Comparison of ENCODE assay signal across 13 cellular contexts in the genomic region with DNA sequence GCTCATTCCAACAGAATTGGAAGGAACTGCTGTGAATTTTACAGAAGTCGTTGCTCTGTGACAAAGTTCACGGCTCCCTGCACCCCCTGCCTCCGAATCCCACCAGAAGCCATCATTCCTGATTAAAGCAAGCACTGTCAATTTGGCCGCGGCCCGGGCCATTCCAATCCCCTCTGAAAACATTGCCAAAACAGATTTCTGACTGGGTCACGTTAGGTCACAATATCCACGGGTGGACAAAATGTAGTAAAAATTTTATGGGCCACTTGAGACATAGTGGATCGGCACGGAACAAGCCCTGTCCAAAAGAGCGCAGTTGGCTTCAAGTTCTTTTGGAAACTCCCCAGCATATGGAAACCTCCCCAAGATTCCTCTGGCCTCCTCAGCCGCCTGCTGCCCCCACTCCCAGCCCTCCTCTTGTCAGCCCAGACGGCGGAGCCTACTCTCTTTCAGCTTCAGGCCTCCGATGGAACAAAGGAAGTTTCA.
"Had no signal": no experiment of that assay in that cellular context is flagged by ENCODE, and none has a peak within 500 bp of the region (broad histone marks: within the 10 kb centered on the region; RNA-seq: fewer than 3 reads in every experiment).

No MANE protein-coding gene starts in this region.

- H3K4me1 ChIP-seq: thyroid gland had no signal

- H3K9me3 ChIP-seq: thyroid gland had no signal

- H3K27ac ChIP-seq: coronary artery, thyroid gland, vagina had no signal

- H3K27me3 ChIP-seq: vagina had no signal

- H3K4me3 ChIP-seq: coronary artery, thyroid gland, vagina had no signal

- DNase-seq: activated CD8-positive, alpha-beta memory T cell treated with anti-CD3 and anti-CD28 coated beads, Interleukin-2, amount 50 U/mL, for 4 hours; activated CD8-positive, alpha-beta T cell treated with anti-CD3 and anti-CD28 coated beads for 36 hours; activated gamma-delta T cell treated with Interleukin-2 at 50 U/mL for 16 hours; activated naive CD8-positive, alpha-beta T cell treated with anti-CD3 and anti-CD28 coated beads for 36 hours; activated T-cell treated with anti-CD3 and anti-CD28 coated beads, Interleukin-2, amount 50 U/mL, for 72 hours; anterior cingulate cortex; hippocampal formation; T-helper 9 cell; thyroid gland had no signal

- H3K36me3 ChIP-seq: thyroid gland, vagina had no signal

- ATAC-seq: activated CD8-positive, alpha-beta T cell treated with anti-CD3 and anti-CD28 coated beads for 36 hours; activated T-cell treated with anti-CD3 and anti-CD28 coated beads, Interleukin-2, amount 50 U/mL, for 72 hours; left lobe of liver; natural killer cell treated with Interleukin-12 subunit alpha and Interleukin-12 subunit beta and Interleukin-15 and Interleukin-18, amount 100 ng/mL, for 72 hours had no signal
